ENCODE assay signal across 11 cellular contexts in genomic region chr19:51572415-51572814, GRCh38. TPM values are rescaled to one million over a fixed set of nuclear protein-coding genes. Genes with fewer than 3 reads are reported as not detected.
DNase-seq lines count a peak whose midpoint lies in the region; ATAC-seq and TF ChIP-seq lines count a peak whose summit lies in the region.
"Had no signal": no experiment of that assay in that cellular context is flagged by ENCODE, and none has a peak within 500 bp of the region (broad histone marks: within the 10 kb centered on the region; RNA-seq: fewer than 3 reads in every experiment).

No MANE protein-coding gene starts in this region.

- H2AFZ ChIP-seq in SK-N-SH (ENCODE audit: low read depth): no peak overlapping the region

- H3K27me3 ChIP-seq in SK-N-SH (ENCODE audit: insufficient read depth): no peaks in the 10 kb centered on the region

- peak overlapping the region; percentile 72 for H3K9ac ChIP-seq in SK-N-SH

- no peaks in the 10 kb centered on the region; the same call in 1 of the 2 replicates for H3K9me3 ChIP-seq in SK-N-SH

- no peaks in the 10 kb centered on the region for H3K9me2 ChIP-seq in SK-N-SH

- H3K4me1 ChIP-seq in SK-N-SH (ENCODE audit: control insufficient read depth in 1 of 2, insufficient read depth in 2 of 2, low read depth in 1 of 2, low read length in 1 of 2): peaks cover 0 to 13% of the 10 kb centered on the region in 2 experiments; a peak in 2 of 4 replicates

- H4K20me1 ChIP-seq in SK-N-SH (ENCODE audit: insufficient read depth): no peaks in the 10 kb centered on the region

- CTCF ChIA-PET in SK-N-SH (lab: Yijun Ruan, JAX): interaction anchor here (1.1 to 1.2 kb wide), 2 partner anchors 12 to 84 kb away, joined by 3 read pairs; no protein-coding TSS in a partner anchor

- DNase-seq in SK-N-SH: no peak
- peak; percentile 58 for DNase-seq in RPMI7951 (ENCODE audit: low read depth)
- peak; percentile 27 for DNase-seq in fibroblast of mammary gland (ENCODE audit: low read depth)
- no peak for DNase-seq in stimulated activated effector memory CD8-positive, alpha-beta T cell treated with anti-CD3 and anti-CD28 coated beads, Interleukin-12 subunit alpha, Interleukin-12 subunit beta, amount 100 ng/mL, for 72 hours (ENCODE audit: low spot score in 2 of 2)
- DNase-seq in HT-29 (ENCODE audit: low spot score): no peak
- DNase-seq in lower leg skin (ENCODE audit: low spot score in 2 of 2): no peak

- peak overlapping the region in 1 of 2 experiments; percentile 62; a peak in 1 of 4 replicates for H3K27ac ChIP-seq in SK-N-SH (ENCODE audit: low read depth in 2 of 2, low read length in 1 of 2)
- H3K27ac ChIP-seq: SK-N-MC had no signal

- TF ChIP-seq CTCF in SK-N-SH (IDR thresholded peaks at IDR 0.05) (no peak), fibroblast of mammary gland (conservative IDR thresholded peaks at IDR 0.05; ENCODE audit: control insufficient read depth, insufficient read depth, low read depth, low read length) (no peak), lower leg skin (IDR thresholded peaks at IDR 0.05) (no peak)

- POLR2A ChIA-PET in SK-N-SH (lab: Yijun Ruan, JAX): no interaction called here

- H3K4me3 ChIP-seq in SK-N-SH (ENCODE audit: low read depth in 2 of 2, low read length in 1 of 2) (peak overlapping the region; percentile 72 to 77), fibroblast of mammary gland (ENCODE audit: control insufficient read depth, low read depth, low read length) (peak overlapping the region; percentile 83), lower leg skin (ENCODE audit: low read depth, poor library complexity, severe bottlenecking) (no peak overlapping the region)

- no peak overlapping the region for H3K27ac Mint-ChIP-seq in stimulated activated effector memory CD8-positive, alpha-beta T cell treated with anti-CD3 and anti-CD28 coated beads, Interleukin-12 subunit alpha, Interleukin-12 subunit beta, amount 100 ng/mL, for 72 hours

- no peak for TF ChIP-seq RAD21 in SK-N-SH (IDR thresholded peaks at IDR 0.05; ENCODE audit: low read length)

- H3K36me3 ChIP-seq in SK-N-SH (replicated peaks in 1 of 2; ENCODE audit: control insufficient read depth in 1 of 2, insufficient read depth in 2 of 2, low read length in 1 of 2): peaks cover 33 to 36% of the 10 kb centered on the region in 2 experiments

- H3K9me3 Mint-ChIP-seq in stimulated activated effector memory CD8-positive, alpha-beta T cell treated with anti-CD3 and anti-CD28 coated beads, Interleukin-12 subunit alpha, Interleukin-12 subunit beta, amount 100 ng/mL, for 72 hours: peaks cover 2% of the 10 kb centered on the region

- H3K4me1 Mint-ChIP-seq in stimulated activated effector memory CD8-positive, alpha-beta T cell treated with anti-CD3 and anti-CD28 coated beads, Interleukin-12 subunit alpha, Interleukin-12 subunit beta, amount 100 ng/mL, for 72 hours: peaks cover 24% of the 10 kb centered on the region

- H3K4me2 ChIP-seq in SK-N-SH: peak overlapping the region; percentile 88

- H3K79me2 ChIP-seq in SK-N-SH (ENCODE audit: insufficient read depth): peaks cover 58% of the 10 kb centered on the region

- WGBS in SK-N-SH (ENCODE audit: low lambda C conversion rate): 64% methylated on average over 3 of the region's 3 CpGs
- 76 to 77% methylated on average over 3 of the region's 3 CpGs for whole genome bisulfite sequencing in lower leg skin, 2 donors

- H3K4me3 Mint-ChIP-seq in stimulated activated effector memory CD8-positive, alpha-beta T cell treated with anti-CD3 and anti-CD28 coated beads, Interleukin-12 subunit alpha, Interleukin-12 subunit beta, amount 100 ng/mL, for 72 hours: peak overlapping the region; percentile 98

- intact Hi-C loops in lower leg skin (cut with DNase I; ENCODE audit: low total_unique reads): no loop called here

- TF ChIP-seq POLR2A in lower leg skin (IDR thresholded peaks at IDR 0.05): no peak

- TF ChIP-seq EP300 in SK-N-SH (IDR thresholded peaks at IDR 0.05; ENCODE audit: borderline replicate concordance in 1 of 2, low read depth in 1 of 2, low read length in 1 of 2): no peak

- peaks cover 18% of the 10 kb centered on the region for H3F3A ChIP-seq in SK-N-SH (replicated peaks; ENCODE audit: insufficient read depth)

- ATAC-seq in SK-N-SH treated with all-trans-retinoic acid at 6 μM for 48 hours (no peak), GM21447 (IDR thresholded peaks at IDR 0.05; ENCODE audit: unreplicated experiment) (no peak)
- no peak for ATAC-seq in stimulated activated effector memory CD8-positive, alpha-beta T cell treated with anti-CD3 and anti-CD28 coated beads, Interleukin-12 subunit alpha, Interleukin-12 subunit beta, amount 100 ng/mL, for 72 hours

- H3K36me3 Mint-ChIP-seq in stimulated activated effector memory CD8-positive, alpha-beta T cell treated with anti-CD3 and anti-CD28 coated beads, Interleukin-12 subunit alpha, Interleukin-12 subunit beta, amount 100 ng/mL, for 72 hours: peaks cover 51% of the 10 kb centered on the region

TF ChIP-seq in SK-N-SH, 30 proteins besides CTCF, POLR2A, EP300 and RAD21 (continues in another document):
- TF ChIP-seq POLR2AphosphoS5 (IDR thresholded peaks at IDR 0.05; ENCODE audit: low read depth, low read length) (no peak), PBX3 (IDR thresholded peaks at IDR 0.05) (no peak), FOXJ3 (CRISPR knock-in tag; IDR thresholded peaks at IDR 0.05) (no peak), MEF2A (IDR thresholded peaks at IDR 0.05; ENCODE audit: borderline replicate concordance, low read depth) (no peak), ELF1 (IDR thresholded peaks at IDR 0.05) (no peak), FOXM1 (IDR thresholded peaks at IDR 0.05; ENCODE audit: low read depth) (no peak), SMC3 (IDR thresholded peaks at IDR 0.05; ENCODE audit: low read depth, low read length) (no peak)

TF ChIP-seq in SK-N-SH treated with all-trans-retinoic acid at 6 μM for 48 hours, 23 proteins besides CTCF, POLR2A, EP300 and RAD21:
- TF ChIP-seq OSR1 (CRISPR knock-in tag; IDR thresholded peaks at IDR 0.05): no peak
- no peak for TF ChIP-seq ZC3H10 (CRISPR knock-in tag; IDR thresholded peaks at IDR 0.05)
- TF ChIP-seq RARB (CRISPR knock-in tag; IDR thresholded peaks at IDR 0.05): no peak
- TF ChIP-seq ZFP3 (CRISPR knock-in tag; IDR thresholded peaks at IDR 0.05): no peak
- TF ChIP-seq PATZ1 (CRISPR knock-in tag; IDR thresholded peaks at IDR 0.05; ENCODE audit: borderline replicate concordance): no peak
- no peak for TF ChIP-seq TCF4 (CRISPR knock-in tag; IDR thresholded peaks at IDR 0.05; ENCODE audit: borderline replicate concordance)
- no peak for TF ChIP-seq ZNF8 (CRISPR knock-in tag; IDR thresholded peaks at IDR 0.05)
- no peak for TF ChIP-seq ARNTL (CRISPR knock-in tag; IDR thresholded peaks at IDR 0.05; ENCODE audit: borderline replicate concordance, low read depth)
- TF ChIP-seq SNAI2 (CRISPR knock-in tag; IDR thresholded peaks at IDR 0.05): no peak

RNA-seq across cellular contexts. Expression of gene ZNF175, which starts 1.3 kb away (rescaled TPM):
- polyA plus RNA-seq in SK-N-SH (2012; rRNA removed): 3.1 and 4.9 TPM in 2 replicates
- 2.9 and 3.3 TPM in 2 replicates for polyA plus RNA-seq in SK-N-SH (2012; cell fraction: cytosol; rRNA removed)
- polyA plus RNA-seq in SK-N-SH (2012; cell fraction: nucleus; rRNA removed): 13.3 and 14.9 TPM in 2 replicates
- 11.3 and 11.8 TPM in 2 replicates for total RNA-seq in RPMI7951 (2014; rRNA removed; shearing (Covaris generic))
- 1.1 and 1.8 TPM in 2 replicates for total RNA-seq in HT-29 (2014; rRNA removed; shearing (Covaris generic))
- total RNA-seq in lower leg skin: 1 to 10 TPM; 2.0 to 5.3 (median 2.5) TPM

RNA-seq across cellular contexts. Expression of gene SIGLEC6, which starts 40.9 kb away (rescaled TPM):
- not detected in 2 replicates for polyA plus RNA-seq in SK-N-SH (2012; rRNA removed)
- not detected in 2 replicates for polyA plus RNA-seq in SK-N-SH (2012; cell fraction: cytosol; rRNA removed)
- not detected in 2 replicates for polyA plus RNA-seq in SK-N-SH (2012; cell fraction: nucleus; rRNA removed)
- total RNA-seq in RPMI7951 (2014; rRNA removed; shearing (Covaris generic)): not detected in 2 replicates
- not detected in 2 replicates for total RNA-seq in HT-29 (2014; rRNA removed; shearing (Covaris generic))
- 1 to 10 TPM in 1 of 4 donors, under 1 TPM in 1, not detected in 2; 0.47 to 3.4 TPM for total RNA-seq in lower leg skin
- total RNA-seq: glomerular endothelial cell had no signal
- polyA plus RNA-seq: A549 had no signal

RNA-seq across cellular contexts. Expression of gene SIGLEC5, which starts 57.8 kb away (rescaled TPM):
- polyA plus RNA-seq in SK-N-SH (2012; rRNA removed): not detected in 2 replicates
- not detected in 2 replicates for polyA plus RNA-seq in SK-N-SH (2012; cell fraction: cytosol; rRNA removed)
- polyA plus RNA-seq in SK-N-SH (2012; cell fraction: nucleus; rRNA removed): 0.04 TPM in 1 of 2 replicates, not detected in the other
- not detected in 2 replicates for total RNA-seq in RPMI7951 (2014; rRNA removed; shearing (Covaris generic))
- total RNA-seq in HT-29 (2014; rRNA removed; shearing (Covaris generic)): not detected in 2 replicates
- total RNA-seq in lower leg skin: under 1 TPM in 2 of 4 donors, not detected in 2; 0.72 to 0.76 TPM
- polyA plus RNA-seq: A549 had no signal

Comparison
In these comparisons a context has a peak if more than half of its experiments do, and no peak if none do; other contexts are left out.
1. DNase-seq: peak in RPMI7951 (single experiment) and fibroblast of mammary gland (single experiment); none in SK-N-SH (single experiment), stimulated activated effector memory CD8-positive, alpha-beta T cell treated with anti-CD3 and anti-CD28 coated beads, Interleukin-12 subunit alpha, Interleukin-12 subunit beta, amount 100 ng/mL, for 72 hours (0 of 2), HT-29 (single experiment) and lower leg skin (0 of 2).